Comparison of ENCODE assay signal across 14 cellular contexts in genomic region chr3:25781145-25781757, GRCh38. TPM values are rescaled to one million over a fixed set of nuclear protein-coding genes. Genes with fewer than 3 reads are reported as not detected.
DNase-seq lines count a peak whose midpoint lies in the region; ATAC-seq and TF ChIP-seq lines count a peak whose summit lies in the region.
"Had no signal": no experiment of that assay in that cellular context is flagged by ENCODE, and none has a peak within 500 bp of the region (broad histone marks: within the 10 kb centered on the region; RNA-seq: fewer than 3 reads in every experiment).

No MANE protein-coding gene starts in this region.

- H3K36me3 ChIP-seq in neural progenitor cell, result no peaks in the 10 kb centered on the region
- peaks cover 18% of the 10 kb centered on the region for H3K36me3 ChIP-seq in HAP-1 (replicated peaks)

- H3K4me1 Mint-ChIP-seq in activated T-helper 17 cell treated with anti-CD3 and anti-CD28 coated beads, Interleukin-2, amount 50 U/mL, for 72 hours, result peaks cover 36% of the 10 kb centered on the region
- H3K4me1 Mint-ChIP-seq in neural progenitor cell, result peaks cover 24% of the 10 kb centered on the region

- H3K4me2 ChIP-seq in neural progenitor cell, result peak overlapping the region; percentile 83

- H3K9me3 Mint-ChIP-seq in activated T-helper 17 cell treated with anti-CD3 and anti-CD28 coated beads, Interleukin-2, amount 50 U/mL, for 72 hours, result no peaks in the 10 kb centered on the region
- H3K9me3 Mint-ChIP-seq in neural progenitor cell, result peaks cover 7% of the 10 kb centered on the region

- H3K27ac Mint-ChIP-seq in activated T-helper 17 cell treated with anti-CD3 and anti-CD28 coated beads, Interleukin-2, amount 50 U/mL, for 72 hours, result peak overlapping the region; percentile 62
- H3K27ac Mint-ChIP-seq in neural progenitor cell, result no peak overlapping the region

- no peak overlapping the region for H2AFZ ChIP-seq in neural progenitor cell (replicated peaks)

- DNase-seq in SIG-M5 treated with dmso at 0.1 percent for 504 hours (lab: John Stamatoyannopoulos, UW; ENCODE audit: unreplicated experiment) (peak; percentile 10), SIG-M5 (lab: John Stamatoyannopoulos, UW) (no peak), neural progenitor cell (ENCODE audit: low spot score) (no peak), HAP-1 (ENCODE audit: low spot score in 2 of 2) (no peak), KG1 (lab: John Stamatoyannopoulos, UW) (no peak), NCI-H1092 (lab: John Stamatoyannopoulos, UW) (no peak)
- DNase-seq: activated CD4-positive, CD25-positive, alpha-beta regulatory T cell treated with anti-CD3 and anti-CD28 coated beads, Interleukin-2, amount 50 U/mL, for 72 hours; HCEC 1CT; hypothalamus; NCI-H526; pancreas had no signal

- H3K4me3 Mint-ChIP-seq in activated T-helper 17 cell treated with anti-CD3 and anti-CD28 coated beads, Interleukin-2, amount 50 U/mL, for 72 hours, result peak overlapping the region; percentile 81
- peak overlapping the region; percentile 93 for H3K4me3 Mint-ChIP-seq in neural progenitor cell

- H3K4me1 ChIP-seq in neural progenitor cell, result peaks cover 10% of the 10 kb centered on the region
- H3K4me1 ChIP-seq in HAP-1, result peaks cover 16% of the 10 kb centered on the region

- H3K79me2 ChIP-seq in neural progenitor cell (ENCODE audit: low read depth), result peaks cover 39% of the 10 kb centered on the region

- in situ Hi-C loops in HAP-1 (cut with MboI; ENCODE audit: low sequenced_read_pairs), result no loop called here

- peaks cover 86% of the 10 kb centered on the region for H3K36me3 Mint-ChIP-seq in activated T-helper 17 cell treated with anti-CD3 and anti-CD28 coated beads, Interleukin-2, amount 50 U/mL, for 72 hours (ENCODE audit: low read depth)
- peaks cover 21% of the 10 kb centered on the region for H3K36me3 Mint-ChIP-seq in neural progenitor cell

- no peaks in the 10 kb centered on the region for H3K9me3 ChIP-seq in neural progenitor cell (ENCODE audit: low read depth)
- H3K9me3 ChIP-seq in HAP-1, result no peaks in the 10 kb centered on the region
- H3K9me3 ChIP-seq: pancreas had no signal

- H3F3A ChIP-seq in neural progenitor cell (ENCODE audit: low read depth), result no peaks in the 10 kb centered on the region

- no peaks in the 10 kb centered on the region for H4K20me1 ChIP-seq in neural progenitor cell (ENCODE audit: low read depth)

- H3K27me3 ChIP-seq in neural progenitor cell (peaks cover 7% of the 10 kb centered on the region), HAP-1 (ENCODE audit: low read depth) (no peaks in the 10 kb centered on the region)
- H3K27me3 ChIP-seq: cardiac muscle cell, pancreas had no signal

- no peak overlapping the region for H3K27ac ChIP-seq in neural progenitor cell
- H3K27ac ChIP-seq: cardiac muscle cell, pancreas had no signal

- peak; percentile 0 for ATAC-seq in HG03442 (IDR thresholded peaks at IDR 0.05; ENCODE audit: unreplicated experiment)
- ATAC-seq in activated T-helper 17 cell treated with anti-CD3 and anti-CD28 coated beads, Interleukin-2, amount 50 U/mL, for 72 hours (replicated peaks), result no peak
- ATAC-seq: pancreas had no signal

- no peak for TF ChIP-seq CTCF in neural progenitor cell (IDR thresholded peaks at IDR 0.05)

- no peak overlapping the region for H3K9ac ChIP-seq in neural progenitor cell

- no peaks in the 10 kb centered on the region for H3K27me3 Mint-ChIP-seq in activated T-helper 17 cell treated with anti-CD3 and anti-CD28 coated beads, Interleukin-2, amount 50 U/mL, for 72 hours
- H3K27me3 Mint-ChIP-seq in neural progenitor cell (ENCODE audit: insufficient read depth, low read depth), result peaks cover 2% of the 10 kb centered on the region

- H3K4me3 ChIP-seq in neural progenitor cell, result peak overlapping the region; percentile 93
- H3K4me3 ChIP-seq in HAP-1, result no peak overlapping the region

RNA-seq across cellular contexts. Expression of gene NGLY1, which starts 2.0 kb away (rescaled TPM):
- 100 to 1,000 TPM in 1 of 2 donors, 10 to 100 TPM in 1; 93.0 to 232 TPM for total RNA-seq in activated T-helper 17 cell treated with anti-CD3 and anti-CD28 coated beads, Interleukin-2, amount 50 U/mL, for 72 hours
- 37.7 and 45.0 TPM in 2 replicates for total RNA-seq in neural progenitor cell (ENCODE audit: low replicate concordance)

RNA-seq across cellular contexts. Expression of gene OXSM, which starts 8.6 kb away (rescaled TPM):
- total RNA-seq in activated T-helper 17 cell treated with anti-CD3 and anti-CD28 coated beads, Interleukin-2, amount 50 U/mL, for 72 hours, result 10 to 100 TPM; 27.7 to 35.7 TPM
- 1.6 and 2.1 TPM in 2 replicates for total RNA-seq in neural progenitor cell (ENCODE audit: low replicate concordance)
